1 cellular context compared by ENCODE assay signal in the genomic region with DNA sequence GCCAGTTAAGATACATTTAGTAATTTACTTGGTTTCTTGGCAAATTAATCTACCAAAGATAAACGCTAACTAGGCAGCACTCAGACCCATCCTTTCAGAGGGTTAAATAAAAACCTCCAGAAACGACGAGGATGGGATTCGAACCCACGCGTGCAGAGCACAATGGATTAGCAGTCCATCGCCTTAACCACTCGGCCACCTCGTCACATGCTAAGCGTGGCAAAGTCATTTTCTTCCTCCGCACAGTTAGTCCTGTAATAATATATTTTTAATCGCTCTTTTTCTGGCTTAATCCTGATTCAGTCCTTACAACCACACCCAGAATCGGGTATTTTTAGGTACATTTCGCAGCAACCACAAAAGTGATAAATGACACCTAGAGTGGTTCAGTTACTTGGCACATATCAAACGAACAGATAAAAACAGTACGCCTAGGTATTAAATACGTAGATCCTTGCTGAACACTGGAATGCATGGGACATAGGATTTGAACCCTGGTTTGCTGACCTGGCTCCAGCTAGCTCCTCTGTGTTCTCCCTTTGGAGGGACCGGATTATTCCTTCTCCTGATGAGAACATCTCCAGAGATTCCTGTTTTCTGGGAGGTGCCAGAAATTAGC.
TF ChIP-seq lines count a peak whose summit lies in the region.

No MANE protein-coding gene starts in this region.

TF ChIP-seq in HepG2, 621 proteins besides CTCF, POLR2A, EP300 and RAD21 (continued from another document):
- TF ChIP-seq, protein P1, sequence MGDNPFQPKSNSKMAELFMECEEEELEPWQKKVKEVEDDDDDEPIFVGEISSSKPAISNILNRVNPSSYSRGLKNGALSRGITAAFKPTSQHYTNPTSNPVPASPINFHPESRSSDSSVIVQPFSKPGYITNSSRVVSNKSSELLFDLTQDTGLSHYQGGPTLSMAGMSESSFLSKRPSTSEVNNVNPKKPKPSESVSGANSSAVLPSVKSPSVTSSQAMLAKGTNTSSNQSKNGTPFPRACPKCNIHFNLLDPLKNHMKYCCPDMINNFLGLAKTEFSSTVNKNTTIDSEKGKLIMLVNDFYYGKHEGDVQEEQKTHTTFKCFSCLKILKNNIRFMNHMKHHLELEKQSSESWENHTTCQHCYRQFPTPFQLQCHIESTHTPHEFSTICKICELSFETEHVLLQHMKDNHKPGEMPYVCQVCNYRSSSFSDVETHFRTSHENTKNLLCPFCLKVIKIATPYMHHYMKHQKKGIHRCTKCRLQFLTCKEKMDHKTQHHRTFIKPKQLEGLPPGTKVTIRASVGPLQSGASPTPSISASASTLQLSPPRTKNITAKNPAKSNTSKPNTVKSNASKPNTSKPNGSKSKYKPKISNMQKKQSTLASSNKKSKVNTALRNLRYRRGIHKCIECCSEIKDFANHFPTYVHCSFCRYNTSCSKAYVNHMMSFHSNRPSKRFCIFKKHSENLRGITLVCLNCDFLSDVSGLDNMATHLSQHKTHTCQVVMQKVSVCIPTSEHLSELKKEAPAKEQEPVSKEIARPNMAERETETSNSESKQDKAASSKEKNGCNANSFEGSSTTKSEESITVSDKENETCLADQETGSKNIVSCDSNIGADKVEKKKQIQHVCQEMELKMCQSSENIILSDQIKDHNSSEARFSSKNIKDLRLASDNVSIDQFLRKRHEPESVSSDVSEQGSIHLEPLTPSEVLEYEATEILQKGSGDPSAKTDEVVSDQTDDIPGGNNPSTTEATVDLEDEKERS (CRISPR knock-in tag; IDR thresholded peaks at IDR 0.05), result peak; percentile 55; the same call in 1 of the 2 replicates
- TF ChIP-seq, protein P2, sequence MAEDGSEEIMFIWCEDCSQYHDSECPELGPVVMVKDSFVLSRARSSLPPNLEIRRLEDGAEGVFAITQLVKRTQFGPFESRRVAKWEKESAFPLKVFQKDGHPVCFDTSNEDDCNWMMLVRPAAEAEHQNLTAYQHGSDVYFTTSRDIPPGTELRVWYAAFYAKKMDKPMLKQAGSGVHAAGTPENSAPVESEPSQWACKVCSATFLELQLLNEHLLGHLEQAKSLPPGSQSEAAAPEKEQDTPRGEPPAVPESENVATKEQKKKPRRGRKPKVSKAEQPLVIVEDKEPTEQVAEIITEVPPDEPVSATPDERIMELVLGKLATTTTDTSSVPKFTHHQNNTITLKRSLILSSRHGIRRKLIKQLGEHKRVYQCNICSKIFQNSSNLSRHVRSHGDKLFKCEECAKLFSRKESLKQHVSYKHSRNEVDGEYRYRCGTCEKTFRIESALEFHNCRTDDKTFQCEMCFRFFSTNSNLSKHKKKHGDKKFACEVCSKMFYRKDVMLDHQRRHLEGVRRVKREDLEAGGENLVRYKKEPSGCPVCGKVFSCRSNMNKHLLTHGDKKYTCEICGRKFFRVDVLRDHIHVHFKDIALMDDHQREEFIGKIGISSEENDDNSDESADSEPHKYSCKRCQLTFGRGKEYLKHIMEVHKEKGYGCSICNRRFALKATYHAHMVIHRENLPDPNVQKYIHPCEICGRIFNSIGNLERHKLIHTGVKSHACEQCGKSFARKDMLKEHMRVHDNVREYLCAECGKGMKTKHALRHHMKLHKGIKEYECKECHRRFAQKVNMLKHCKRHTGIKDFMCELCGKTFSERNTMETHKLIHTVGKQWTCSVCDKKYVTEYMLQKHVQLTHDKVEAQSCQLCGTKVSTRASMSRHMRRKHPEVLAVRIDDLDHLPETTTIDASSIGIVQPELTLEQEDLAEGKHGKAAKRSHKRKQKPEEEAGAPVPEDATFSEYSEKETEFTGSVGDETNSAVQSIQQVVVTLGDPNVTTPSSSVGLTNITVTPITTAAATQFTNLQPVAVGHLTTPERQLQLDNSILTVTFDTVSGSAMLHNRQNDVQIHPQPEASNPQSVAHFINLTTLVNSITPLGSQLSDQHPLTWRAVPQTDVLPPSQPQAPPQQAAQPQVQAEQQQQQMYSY (CRISPR knock-in tag; IDR thresholded peaks at IDR 0.05), result peak; percentile 31
- TF ChIP-seq ZNF24 (IDR thresholded peaks at IDR 0.05) (peak; percentile 94), SMAD3 (CRISPR knock-in tag; IDR thresholded peaks at IDR 0.05) (peak; percentile 51; the same call in 1 of the 2 replicates), ZNF607 (CRISPR knock-in tag; IDR thresholded peaks at IDR 0.05; ENCODE audit: borderline replicate concordance) (peak; percentile 49; the same call in 1 of the 2 replicates), FOSL2 (CRISPR knock-in tag; IDR thresholded peaks at IDR 0.05) (0 out of 2 replicates have a peak, but pooled peaks have one; percentile 34), NR2F6 (IDR thresholded peaks at IDR 0.05) (no peak), NR2F6 (CRISPR knock-in tag; IDR thresholded peaks at IDR 0.05) (0 out of 2 replicates have a peak, but pooled peaks have one; percentile 15), PITX1 (CRISPR knock-in tag; IDR thresholded peaks at IDR 0.05) (peak; percentile 77), ZMYM4 (CRISPR knock-in tag; IDR thresholded peaks at IDR 0.05) (0 out of 2 replicates have a peak, but pooled peaks have one; percentile 6), HDAC1 (CRISPR knock-in tag; IDR thresholded peaks at IDR 0.05) (peak; percentile 14; the same call in 1 of the 2 replicates), ATF1 (CRISPR knock-in tag; IDR thresholded peaks at IDR 0.05) (peak; percentile 64), KDM4B (CRISPR knock-in tag; IDR thresholded peaks at IDR 0.05) (no peak)
- TF ChIP-seq, protein P3, sequence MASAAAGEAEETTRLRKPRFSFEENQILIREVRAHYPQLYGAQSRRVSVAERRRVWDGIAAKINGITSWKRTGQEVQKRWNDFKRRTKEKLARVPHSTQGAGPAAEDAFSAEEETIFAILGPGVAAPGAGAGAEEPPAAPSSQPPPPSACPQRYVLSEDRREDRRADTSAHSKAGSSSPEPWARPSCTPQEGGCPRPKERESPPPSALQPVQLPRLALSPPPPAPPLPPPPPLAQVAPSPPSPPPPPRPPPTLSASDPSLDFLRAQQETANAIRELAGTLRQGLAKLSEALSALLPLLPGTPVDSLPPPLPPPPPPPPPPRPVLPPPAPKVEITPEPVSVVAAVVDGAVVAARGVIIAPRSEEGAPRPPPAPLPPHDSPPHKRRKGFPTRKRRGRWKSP (CRISPR knock-in tag; IDR thresholded peaks at IDR 0.05), result peak; percentile 61; the same call in 1 of the 2 replicates
- TF ChIP-seq, protein P4, sequence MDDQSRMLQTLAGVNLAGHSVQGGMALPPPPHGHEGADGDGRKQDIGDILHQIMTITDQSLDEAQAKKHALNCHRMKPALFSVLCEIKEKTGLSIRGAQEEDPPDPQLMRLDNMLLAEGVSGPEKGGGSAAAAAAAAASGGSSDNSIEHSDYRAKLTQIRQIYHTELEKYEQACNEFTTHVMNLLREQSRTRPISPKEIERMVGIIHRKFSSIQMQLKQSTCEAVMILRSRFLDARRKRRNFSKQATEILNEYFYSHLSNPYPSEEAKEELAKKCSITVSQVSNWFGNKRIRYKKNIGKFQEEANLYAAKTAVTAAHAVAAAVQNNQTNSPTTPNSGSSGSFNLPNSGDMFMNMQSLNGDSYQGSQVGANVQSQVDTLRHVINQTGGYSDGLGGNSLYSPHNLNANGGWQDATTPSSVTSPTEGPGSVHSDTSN (CRISPR knock-in tag; IDR thresholded peaks at IDR 0.05; ENCODE audit: borderline replicate concordance), result 0 out of 2 replicates have a peak, but pooled peaks have one; percentile 61
- TF ChIP-seq, protein P5, sequence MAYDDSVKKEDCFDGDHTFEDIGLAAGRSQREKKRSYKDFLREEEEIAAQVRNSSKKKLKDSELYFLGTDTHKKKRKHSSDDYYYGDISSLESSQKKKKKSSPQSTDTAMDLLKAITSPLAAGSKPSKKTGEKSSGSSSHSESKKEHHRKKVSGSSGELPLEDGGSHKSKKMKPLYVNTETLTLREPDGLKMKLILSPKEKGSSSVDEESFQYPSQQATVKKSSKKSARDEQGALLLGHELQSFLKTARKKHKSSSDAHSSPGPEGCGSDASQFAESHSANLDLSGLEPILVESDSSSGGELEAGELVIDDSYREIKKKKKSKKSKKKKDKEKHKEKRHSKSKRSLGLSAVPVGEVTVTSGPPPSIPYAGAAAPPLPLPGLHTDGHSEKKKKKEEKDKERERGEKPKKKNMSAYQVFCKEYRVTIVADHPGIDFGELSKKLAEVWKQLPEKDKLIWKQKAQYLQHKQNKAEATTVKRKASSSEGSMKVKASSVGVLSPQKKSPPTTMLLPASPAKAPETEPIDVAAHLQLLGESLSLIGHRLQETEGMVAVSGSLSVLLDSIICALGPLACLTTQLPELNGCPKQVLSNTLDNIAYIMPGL (CRISPR knock-in tag; IDR thresholded peaks at IDR 0.05; ENCODE audit: borderline replicate concordance in 1 of 2, low read depth in 1 of 2), result peak; percentile 88 to 97
